ENCODE assay signal across 9 cellular contexts in the genomic region with DNA sequence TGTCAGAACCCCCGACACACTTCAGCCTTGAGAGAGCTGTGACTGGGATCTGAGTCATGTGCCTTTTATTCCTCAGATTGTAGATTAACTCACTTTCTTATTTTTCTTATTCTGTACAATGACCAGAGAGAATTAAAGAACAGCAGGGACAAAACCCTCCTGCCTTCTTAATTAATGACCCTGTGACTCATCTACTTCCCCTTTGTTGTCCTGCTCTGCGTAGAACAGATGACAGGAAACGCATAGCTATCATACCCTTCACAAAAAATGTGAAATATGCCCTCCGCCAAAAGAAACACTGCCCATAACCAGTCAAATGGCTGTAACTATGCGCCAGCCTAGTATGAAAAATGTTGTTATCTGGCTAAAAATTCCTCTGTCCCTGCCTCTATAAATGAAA. TPM values are rescaled to one million over a fixed set of nuclear protein-coding genes. Genes with fewer than 3 reads are reported as not detected.
DNase-seq lines count a peak whose midpoint lies in the region; ATAC-seq and TF ChIP-seq lines count a peak whose summit lies in the region.
"Had no signal": no experiment of that assay in that cellular context is flagged by ENCODE, and none has a peak within 500 bp of the region (broad histone marks: within the 10 kb centered on the region; RNA-seq: fewer than 3 reads in every experiment).

No MANE protein-coding gene starts in this region.

- H3K27ac ChIP-seq in A673 (ENCODE audit: low read depth, low read length, poor library complexity, severe bottlenecking) (peak overlapping the region; percentile 78), HUES48 (ENCODE audit: low read depth, low read length) (peak overlapping the region; percentile 39)

- BruUV-seq in A673 (replicated peaks; lab: Mats Ljungman, UMichigan), result no TSS peak

- H3K4me1 ChIP-seq in A673 (ENCODE audit: insufficient read depth, low read length, poor library complexity, severe bottlenecking) (peaks cover 34% of the 10 kb centered on the region), HUES48 (ENCODE audit: control insufficient read depth, insufficient read depth, low read length) (peaks cover 16% of the 10 kb centered on the region)

- H3K27me3 Mint-ChIP-seq in activated B cell treated with CpG ODN at 0.5 μM for 24 hours, result no peaks in the 10 kb centered on the region
- H3K27me3 Mint-ChIP-seq in activated CD4-positive, alpha-beta memory T cell treated with anti-CD3 and anti-CD28 coated beads, Interleukin-2, amount 10 ng/mL, durations not matched to agents 7 days and 5 days, result peaks cover 9% of the 10 kb centered on the region

- H3K9me3 ChIP-seq in A673 (ENCODE audit: low read depth, low read length, poor library complexity, severe bottlenecking) (no peaks in the 10 kb centered on the region), HUES48 (ENCODE audit: control insufficient read depth, insufficient read depth, low read length) (no peaks in the 10 kb centered on the region)

- H3K27me3 ChIP-seq in A673 (replicated peaks; ENCODE audit: insufficient read depth, low read depth, low read length, poor library complexity), result no peaks in the 10 kb centered on the region
- no peaks in the 10 kb centered on the region for H3K27me3 ChIP-seq in HUES48 (ENCODE audit: control insufficient read depth, insufficient read depth, low read length)

- H3K36me3 ChIP-seq in A673 (ENCODE audit: insufficient read depth, low read length, poor library complexity, severe bottlenecking), result no peaks in the 10 kb centered on the region
- no peaks in the 10 kb centered on the region for H3K36me3 ChIP-seq in HUES48 (ENCODE audit: control insufficient read depth, insufficient read depth, low read length)

- DNase-seq in A673 (ENCODE audit: low spot score) (peak; percentile 96), activated B cell treated with CpG ODN at 0.5 μM for 24 hours (no peak), iris pigment epithelial cell (ENCODE audit: low read depth) (peak; percentile 84), activated gamma-delta T cell (lab: John Stamatoyannopoulos, UW) (no peak), left colon (no peak)
- DNase-seq in activated CD4-positive, alpha-beta memory T cell treated with anti-CD3 and anti-CD28 coated beads, Interleukin-2, amount 10 ng/mL, durations not matched to agents 7 days and 5 days, result no peak
- DNase-seq: NCI-H1105 treated with DMSO at 0.1 percent for 48 hours had no signal

- intact Hi-C loops in A673 (cut with micrococcal nuclease; ENCODE audit: unreplicated experiment) (loop anchor here (1.0 to 10.0 kb wide), 4 partner anchors 64 to 276 kb away; no protein-coding TSS in a partner anchor), activated B cell treated with CpG ODN at 0.5 μM for 24 hours (cut with micrococcal nuclease) (loop anchor here (1.0 to 2.0 kb wide), 2 partner anchors 13 to 78 kb away; no protein-coding TSS in a partner anchor), left colon (cut with DNase I, micrococcal nuclease) (loop anchor here in 1 of 2 donors (5.0 kb wide), 1 partner anchor 109 kb away; no protein-coding TSS in a partner anchor)

- H3K4me3 Mint-ChIP-seq in activated B cell treated with CpG ODN at 0.5 μM for 24 hours, result no peak overlapping the region
- no peak overlapping the region for H3K4me3 Mint-ChIP-seq in activated CD4-positive, alpha-beta memory T cell treated with anti-CD3 and anti-CD28 coated beads, Interleukin-2, amount 10 ng/mL, durations not matched to agents 7 days and 5 days

- peaks cover 31% of the 10 kb centered on the region for H3K4me1 Mint-ChIP-seq in activated B cell treated with CpG ODN at 0.5 μM for 24 hours
- no peaks in the 10 kb centered on the region for H3K4me1 Mint-ChIP-seq in activated CD4-positive, alpha-beta memory T cell treated with anti-CD3 and anti-CD28 coated beads, Interleukin-2, amount 10 ng/mL, durations not matched to agents 7 days and 5 days

- peak overlapping the region; percentile 80 for H3K27ac Mint-ChIP-seq in activated B cell treated with CpG ODN at 0.5 μM for 24 hours
- no peak overlapping the region for H3K27ac Mint-ChIP-seq in activated CD4-positive, alpha-beta memory T cell treated with anti-CD3 and anti-CD28 coated beads, Interleukin-2, amount 10 ng/mL, durations not matched to agents 7 days and 5 days

- no peaks in the 10 kb centered on the region for H3K9me3 Mint-ChIP-seq in activated B cell treated with CpG ODN at 0.5 μM for 24 hours
- H3K9me3 Mint-ChIP-seq in activated CD4-positive, alpha-beta memory T cell treated with anti-CD3 and anti-CD28 coated beads, Interleukin-2, amount 10 ng/mL, durations not matched to agents 7 days and 5 days, result no peaks in the 10 kb centered on the region

- TF ChIP-seq CTCF in A673 (conservative IDR thresholded peaks at IDR 0.05; ENCODE audit: low read depth, low read length) (no peak), activated B cell treated with CpG ODN at 0.5 μM for 24 hours (IDR thresholded peaks at IDR 0.05) (no peak)

- H3K4me3 ChIP-seq in A673 (ENCODE audit: low read depth, low read length, poor library complexity, severe bottlenecking) (no peak overlapping the region), HUES48 (ENCODE audit: low read depth, low read length) (no peak overlapping the region)

- no peaks in the 10 kb centered on the region for H3K36me3 Mint-ChIP-seq in activated B cell treated with CpG ODN at 0.5 μM for 24 hours (ENCODE audit: low read depth)
- no peaks in the 10 kb centered on the region for H3K36me3 Mint-ChIP-seq in activated CD4-positive, alpha-beta memory T cell treated with anti-CD3 and anti-CD28 coated beads, Interleukin-2, amount 10 ng/mL, durations not matched to agents 7 days and 5 days (ENCODE audit: low read depth)

- CTCF ChIA-PET in A673 (lab: Charles Lee), result interaction anchor here (1.0 to 1.9 kb wide), 2 partner anchors 109 to 111 kb away, joined by 3 to 10 read pairs; no protein-coding TSS in a partner anchor
- CTCF ChIA-PET in activated B cell treated with CpG ODN at 0.5 μM for 24 hours (lab: Charles Lee), result interaction anchor here (0.7 to 10.1 kb wide), 4 partner anchors 13 to 109 kb away, joined by 3 to 206 read pairs (median 8); no protein-coding TSS in a partner anchor
- CTCF ChIA-PET in activated CD4-positive, alpha-beta memory T cell treated with anti-CD3 and anti-CD28 coated beads, Interleukin-2, amount 10 ng/mL, durations not matched to agents 7 days and 5 days (lab: Charles Lee), result interaction anchor here (1.0 to 1.7 kb wide), 2 partner anchors 10 to 109 kb away, joined by 4 to 13 read pairs; no protein-coding TSS in a partner anchor

- no peak overlapping the region for H3K9ac ChIP-seq in HUES48 (ENCODE audit: low read depth, low read length)

- ATAC-seq in activated B cell treated with CpG ODN at 0.5 μM for 24 hours (ENCODE audit: low read depth), result peak; percentile 78
- no peak for ATAC-seq in left colon
- no peak for ATAC-seq in HG03457 (IDR thresholded peaks at IDR 0.05; ENCODE audit: unreplicated experiment)

- POLR2A ChIA-PET in A673 (lab: Charles Lee; ENCODE audit: low non-redundant PET) (interaction anchor here (0.6 to 0.7 kb wide), 3 partner anchors 80 to 107 kb away, joined by 3 to 19 read pairs (median 3); no protein-coding TSS in a partner anchor), activated B cell treated with CpG ODN at 0.5 μM for 24 hours (lab: Charles Lee) (interaction anchor here (0.6 to 6.8 kb wide), 7 partner anchors 9 to 211 kb away, joined by 3 to 98 read pairs (median 4); partner anchors contain the start of gene PADI2)
- POLR2A ChIA-PET in activated CD4-positive, alpha-beta memory T cell treated with anti-CD3 and anti-CD28 coated beads, Interleukin-2, amount 10 ng/mL, durations not matched to agents 7 days and 5 days (lab: Charles Lee), result no interaction called here

RNA-seq across cellular contexts. Expression of gene PADI2, which starts 9.1 kb away (rescaled TPM):
- total RNA-seq in A673 (2021) (26.4 and 27.7 TPM in 2 replicates), activated B cell treated with CpG ODN at 0.5 μM for 24 hours (7.2 and 9.9 TPM in 2 replicates), left colon (100 to 1,000 TPM; 276 to 278 TPM)
- total RNA-seq in activated CD4-positive, alpha-beta memory T cell treated with anti-CD3 and anti-CD28 coated beads, Interleukin-2, amount 10 ng/mL, durations not matched to agents 7 days and 5 days, result not detected

Comparison
In these comparisons a context has a peak if more than half of its experiments do, and no peak if none do; other contexts are left out.
1. DNase-seq: peak in A673 (single experiment) and iris pigment epithelial cell (single experiment); none in activated B cell treated with CpG ODN at 0.5 μM for 24 hours (single experiment), activated gamma-delta T cell (single experiment), left colon (0 of 2) and activated CD4-positive, alpha-beta memory T cell treated with anti-CD3 and anti-CD28 coated beads, Interleukin-2, amount 10 ng/mL, durations not matched to agents 7 days and 5 days (single experiment).